14 cellular contexts compared by ENCODE assay signal in the genomic region with DNA sequence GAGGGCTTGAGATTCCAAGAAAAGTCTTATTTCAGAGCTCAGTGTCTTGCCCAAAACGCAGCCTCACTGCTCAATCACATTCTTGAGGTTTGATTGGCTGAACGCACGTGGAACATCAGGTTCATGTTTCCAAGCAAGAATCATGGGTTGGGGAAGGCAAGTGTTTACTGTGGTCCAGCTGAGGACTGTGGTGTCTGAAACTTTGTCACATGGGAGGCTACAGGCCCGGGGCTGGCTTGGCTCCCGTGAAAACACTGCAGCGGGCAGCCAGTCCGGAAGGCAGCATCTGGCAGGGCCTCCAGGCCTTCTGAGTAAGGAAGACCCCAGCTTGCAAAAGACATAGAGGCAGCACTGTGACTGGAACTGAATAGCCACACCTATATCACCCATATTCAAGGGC.
DNase-seq lines count a peak whose midpoint lies in the region; ATAC-seq and TF ChIP-seq lines count a peak whose summit lies in the region.
"Had no signal": no experiment of that assay in that cellular context is flagged by ENCODE, and none has a peak within 500 bp of the region (broad histone marks: within the 10 kb centered on the region; RNA-seq: fewer than 3 reads in every experiment).

No MANE protein-coding gene starts in this region.

- H3K36me3 Mint-ChIP-seq in CD4-positive, alpha-beta T cell (ENCODE audit: low read depth) = peaks cover 16% of the 10 kb centered on the region

- TF ChIP-seq CTCF in CD4-positive, alpha-beta T cell (IDR thresholded peaks at IDR 0.05) = no peak

- H3K27me3 ChIP-seq in CD4-positive, alpha-beta T cell (ENCODE audit: control insufficient read depth, insufficient read depth, low read length) = no peaks in the 10 kb centered on the region
- H3K27me3 ChIP-seq: BLaER1 treated with 17β-estradiol and CSF1 and Interleukin-3, amounts not matched to agents 10 nM and 100 nM had no signal

- H3K27ac Mint-ChIP-seq in CD4-positive, alpha-beta T cell = no peak overlapping the region

- H3K9me3 Mint-ChIP-seq in CD4-positive, alpha-beta T cell = no peaks in the 10 kb centered on the region
- H3K9me3 Mint-ChIP-seq: central memory CD8-positive, alpha-beta T cell had no signal

- no peaks in the 10 kb centered on the region for H3K27me3 Mint-ChIP-seq in CD4-positive, alpha-beta T cell
- H3K27me3 Mint-ChIP-seq: central memory CD8-positive, alpha-beta T cell had no signal

- DNase-seq in EH (ENCODE audit: low read depth) (peak; percentile 42), caudate nucleus (lab: John Stamatoyannopoulos, UW) (peak in 55 of 61 donors; percentile 19 to 83 (median 56)), hippocampal formation (lab: John Stamatoyannopoulos, UW) (peak; percentile 74 to 80), sciatic nerve (ENCODE audit: low spot score) (peak; percentile 71), DMS79 (lab: John Stamatoyannopoulos, UW) (no peak), NCI-H748 (lab: John Stamatoyannopoulos, UW; ENCODE audit: unreplicated experiment) (no peak)
- no peak for DNase-seq in CD4-positive, alpha-beta T cell
- DNase-seq: activated T-cell treated with anti-CD3 and anti-CD28 coated beads, Interleukin-2, amount 50 U/mL, for 48 hours; NCI-H345; stimulated activated CD4-positive, alpha-beta T cell treated with anti-CD3 and anti-CD28 coated beads, Interleukin-12 subunit alpha, Interleukin-12 subunit beta, amount 100 ng/mL, for 4 hours had no signal

- intact Hi-C loops in sciatic nerve (cut with DNase I) = loop anchor here (10.0 kb wide), 1 partner anchor 106 kb away; no protein-coding TSS in a partner anchor
- intact Hi-C loops in CD4-positive, alpha-beta T cell (cut with DNase I, micrococcal nuclease) = no loop called here

- CTCF ChIA-PET in CD4-positive, alpha-beta T cell (lab: Charles Lee) = interaction anchor here (1.7 kb wide), 1 partner anchor 194 kb away, joined by 4 read pairs; no protein-coding TSS in a partner anchor

- H3K4me1 Mint-ChIP-seq in CD4-positive, alpha-beta T cell (ENCODE audit: low read depth) = peaks cover 11% of the 10 kb centered on the region

- H3K4me3 Mint-ChIP-seq in CD4-positive, alpha-beta T cell = no peak overlapping the region
- H3K4me3 Mint-ChIP-seq: central memory CD8-positive, alpha-beta T cell had no signal

- ATAC-seq in sciatic nerve (peak; percentile 89), HG03045 (IDR thresholded peaks at IDR 0.05; ENCODE audit: unreplicated experiment) (no peak)
- ATAC-seq in CD4-positive, alpha-beta T cell (ENCODE audit: poor library complexity) = no peak

- H3K27ac ChIP-seq in caudate nucleus (ENCODE audit: low read depth, low read length) = peak overlapping the region; percentile 76
- no peak overlapping the region for H3K27ac ChIP-seq in CD4-positive, alpha-beta T cell (ENCODE audit: low read depth, low read length)
- H3K27ac ChIP-seq: BLaER1 treated with 17β-estradiol and CSF1 and Interleukin-3, amounts not matched to agents 10 nM and 100 nM; SK-N-MC had no signal

- POLR2A ChIA-PET in CD4-positive, alpha-beta T cell (lab: Charles Lee) = no interaction called here

- H3K9me3 ChIP-seq in CD4-positive, alpha-beta T cell (ENCODE audit: control insufficient read depth, low read length) = no peaks in the 10 kb centered on the region
- H3K9me3 ChIP-seq: BLaER1 treated with 17β-estradiol and CSF1 and Interleukin-3, amounts not matched to agents 10 nM and 100 nM had no signal

Comparison
In these comparisons a context has a peak if more than half of its experiments do, and no peak if none do; other contexts are left out.
1. DNase-seq: peak in EH (single experiment), caudate nucleus (55 of 61), hippocampal formation (2 of 2) and sciatic nerve (single experiment); none in DMS79 (single experiment), NCI-H748 (single experiment) and CD4-positive, alpha-beta T cell (0 of 10).